13 cellular contexts compared by ENCODE assay signal in the genomic region with DNA sequence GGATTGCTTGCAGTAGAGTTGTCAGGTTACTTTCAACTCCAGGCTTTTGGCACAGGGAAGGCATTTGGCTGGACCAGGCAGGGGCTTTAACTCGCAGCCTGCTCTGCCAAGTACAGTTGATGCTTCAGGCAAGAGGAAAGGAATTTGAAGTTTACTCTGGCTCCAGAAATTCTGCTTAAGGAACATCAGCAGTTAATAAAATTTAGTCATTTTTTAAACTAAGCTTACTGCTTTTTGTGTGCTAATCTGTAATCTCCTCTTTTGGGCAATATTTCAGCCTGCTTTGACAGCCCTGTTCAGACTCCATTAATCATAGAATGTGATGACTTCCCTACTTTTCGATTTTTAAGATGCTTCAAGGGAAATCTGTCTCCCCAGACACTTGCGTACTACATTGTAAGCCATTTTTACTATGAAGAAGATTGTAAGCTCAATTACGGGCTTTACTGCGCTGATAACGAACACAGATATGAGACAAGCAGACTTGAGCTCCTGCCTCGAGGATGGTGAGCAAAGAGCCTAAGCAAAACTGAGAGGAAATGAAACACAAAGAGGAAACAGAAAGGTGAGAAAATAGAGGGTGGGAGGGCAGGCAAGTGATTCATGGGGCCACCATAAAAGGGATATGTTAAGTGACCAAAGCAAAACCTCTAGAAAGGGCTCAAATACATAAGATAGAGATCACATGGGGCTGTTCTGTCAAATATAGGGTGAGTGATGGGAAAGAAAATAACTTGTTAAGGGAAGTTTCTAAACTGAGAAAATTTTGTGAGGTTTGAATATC.
DNase-seq lines count a peak whose midpoint lies in the region; ATAC-seq and TF ChIP-seq lines count a peak whose summit lies in the region.
"Had no signal": no experiment of that assay in that cellular context is flagged by ENCODE, and none has a peak within 500 bp of the region (broad histone marks: within the 10 kb centered on the region; RNA-seq: fewer than 3 reads in every experiment).

No MANE protein-coding gene starts in this region.

- H3K27ac Mint-ChIP-seq in CD4-positive, CD25-positive, alpha-beta regulatory T cell: peak overlapping the region; percentile 23 to 61 (median 39)
- H3K27ac Mint-ChIP-seq in activated B cell treated with CpG ODN at 0.5 μM for 24 hours (peak overlapping the region; percentile 82), immature natural killer cell (peak overlapping the region; percentile 77 to 95 (median 93))
- H3K27ac Mint-ChIP-seq: endodermal cell had no signal

- CTCF ChIA-PET in HEK293 (lab: Yijun Ruan, JAX): interaction anchor here (0.7 kb wide), 1 partner anchor 8 kb away, joined by 5 read pairs; no protein-coding TSS in a partner anchor
- CTCF ChIA-PET in activated B cell treated with CpG ODN at 0.5 μM for 24 hours (lab: Charles Lee): no interaction called here

- peak in 1 of 3 donors; percentile 37 for DNase-seq in CD4-positive, CD25-positive, alpha-beta regulatory T cell
- no peak for DNase-seq in activated B cell treated with CpG ODN at 0.5 μM for 24 hours
- peak; percentile 53 to 59 (median 54) for DNase-seq in immature natural killer cell
- DNase-seq in SW480 (ENCODE audit: low spot score): no peak
- no peak for DNase-seq in NCI-H748 (lab: John Stamatoyannopoulos, UW; ENCODE audit: unreplicated experiment)
- DNase-seq: endodermal cell; NCI-H1048; stimulated activated CD4-positive, alpha-beta T cell treated with anti-CD3 and anti-CD28 coated beads, Interleukin-2, amount 100 ng/mL, for 48 hours; T-helper 9 cell had no signal

- H3K27ac ChIP-seq in CD4-positive, CD25-positive, alpha-beta regulatory T cell (ENCODE audit: insufficient read depth, low read length, poor library complexity, severe bottlenecking): no peak overlapping the region
- H3K27ac ChIP-seq in HEK293 (ENCODE audit: extremely low read depth, low read depth, low read length): no peak overlapping the region; the same call in 1 of the 2 replicates
- H3K27ac ChIP-seq: tibial nerve had no signal

- peak overlapping the region in 1 of 4 donors; percentile 44 for H3K4me3 Mint-ChIP-seq in CD4-positive, CD25-positive, alpha-beta regulatory T cell
- H3K4me3 Mint-ChIP-seq in activated B cell treated with CpG ODN at 0.5 μM for 24 hours (peak overlapping the region; percentile 55), immature natural killer cell (peak overlapping the region; percentile 62 to 78 (median 70))
- H3K4me3 Mint-ChIP-seq: endodermal cell had no signal

- H3K36me3 ChIP-seq in CD4-positive, CD25-positive, alpha-beta regulatory T cell (ENCODE audit: control insufficient read depth, insufficient read depth, low read length): no peaks in the 10 kb centered on the region
- H3K36me3 ChIP-seq in HEK293 (ENCODE audit: control insufficient read depth in 2 of 2, insufficient read depth in 1 of 2, low read length in 2 of 2): no peaks in the 10 kb centered on the region
- H3K36me3 ChIP-seq: tibial nerve had no signal

- H3K9me3 ChIP-seq in CD4-positive, CD25-positive, alpha-beta regulatory T cell (ENCODE audit: control insufficient read depth in 2 of 2, low read length in 2 of 2): no peaks in the 10 kb centered on the region
- no peaks in the 10 kb centered on the region for H3K9me3 ChIP-seq in HEK293 (ENCODE audit: control insufficient read depth, insufficient read depth, low read depth, low read length)
- H3K9me3 ChIP-seq: tibial nerve had no signal

- H3K4me3 ChIP-seq in CD4-positive, CD25-positive, alpha-beta regulatory T cell (ENCODE audit: low read depth, low read length): no peak overlapping the region
- no peak overlapping the region for H3K4me3 ChIP-seq in HEK293 (ENCODE audit: low read depth, low read length)
- H3K4me3 ChIP-seq: tibial nerve had no signal

- H3K36me3 Mint-ChIP-seq in CD4-positive, CD25-positive, alpha-beta regulatory T cell: no peaks in the 10 kb centered on the region
- H3K36me3 Mint-ChIP-seq in activated B cell treated with CpG ODN at 0.5 μM for 24 hours (ENCODE audit: low read depth) (no peaks in the 10 kb centered on the region), immature natural killer cell (peaks cover 0 to 4% (median 0%) of the 10 kb centered on the region in 3 donors)

- no peaks in the 10 kb centered on the region for H3K27me3 Mint-ChIP-seq in CD4-positive, CD25-positive, alpha-beta regulatory T cell
- H3K27me3 Mint-ChIP-seq in activated B cell treated with CpG ODN at 0.5 μM for 24 hours (no peaks in the 10 kb centered on the region), immature natural killer cell (ENCODE audit: low read depth in 3 of 3) (peaks cover 0 to 2% (median 1%) of the 10 kb centered on the region in 3 donors)

- TF ChIP-seq CTCF in HEK293 (tag by site-specific recombination; IDR thresholded peaks at IDR 0.05) (no peak), activated B cell treated with CpG ODN at 0.5 μM for 24 hours (IDR thresholded peaks at IDR 0.05) (no peak)

- peaks cover 0 to 2% (median 0%) of the 10 kb centered on the region in 7 donors for H3K9me3 Mint-ChIP-seq in CD4-positive, CD25-positive, alpha-beta regulatory T cell
- H3K9me3 Mint-ChIP-seq in activated B cell treated with CpG ODN at 0.5 μM for 24 hours: peaks cover 4% of the 10 kb centered on the region
- H3K9me3 Mint-ChIP-seq in immature natural killer cell: no peaks in the 10 kb centered on the region
- H3K9me3 Mint-ChIP-seq: endodermal cell had no signal

- H3K27me3 ChIP-seq in CD4-positive, CD25-positive, alpha-beta regulatory T cell (ENCODE audit: control insufficient read depth, insufficient read depth, low read length): no peaks in the 10 kb centered on the region
- H3K27me3 ChIP-seq: tibial nerve had no signal

- ATAC-seq in CD4-positive, CD25-positive, alpha-beta regulatory T cell (ENCODE audit: low read depth in 2 of 2): peak in 1 of 2 donors; percentile 34
- peak; percentile 54 for ATAC-seq in activated B cell treated with CpG ODN at 0.5 μM for 24 hours (ENCODE audit: low read depth)
- ATAC-seq in GM21576 (IDR thresholded peaks at IDR 0.05; ENCODE audit: unreplicated experiment): no peak
- no peak for ATAC-seq in HG03520 (IDR thresholded peaks at IDR 0.05; ENCODE audit: unreplicated experiment)

- no peaks in the 10 kb centered on the region for H3K4me1 ChIP-seq in CD4-positive, CD25-positive, alpha-beta regulatory T cell (ENCODE audit: control insufficient read depth, insufficient read depth, low read length, poor library complexity, severe bottlenecking)
- H3K4me1 ChIP-seq in HEK293 (ENCODE audit: control insufficient read depth, insufficient read depth, low read length): peaks cover 3% of the 10 kb centered on the region; the same call in 1 of the 2 replicates

- intact Hi-C loops in activated B cell treated with CpG ODN at 0.5 μM for 24 hours (cut with micrococcal nuclease): loop anchor here (2.0 to 5.0 kb wide), 7 partner anchors 33 to 255 kb away; a partner anchor contains a TSS

- H3K4me1 Mint-ChIP-seq in CD4-positive, CD25-positive, alpha-beta regulatory T cell: peaks cover 0 to 19% (median 6%) of the 10 kb centered on the region in 4 donors
- H3K4me1 Mint-ChIP-seq in activated B cell treated with CpG ODN at 0.5 μM for 24 hours (peaks cover 39% of the 10 kb centered on the region), immature natural killer cell (peaks cover 50 to 56% of the 10 kb centered on the region in 2 donors)

- POLR2A ChIA-PET in HEK293 (lab: Yijun Ruan, JAX): no interaction called here
- POLR2A ChIA-PET in activated B cell treated with CpG ODN at 0.5 μM for 24 hours (lab: Charles Lee): interaction anchor here (0.5 to 1.6 kb wide), 5 partner anchors 19 to 517 kb away, joined by 3 to 5 read pairs (median 3); a partner anchor contains a TSS

TF ChIP-seq in HEK293, 187 proteins besides CTCF, POLR2A, EP300 and RAD21:
- TF ChIP-seq ZNF335 (tag by site-specific recombination; conservative IDR thresholded peaks at IDR 0.05) (peak; percentile 79), ZNF426 (tag by site-specific recombination; IDR thresholded peaks at IDR 0.05) (no peak), TRIM28 (IDR thresholded peaks at IDR 0.05; ENCODE audit: borderline replicate concordance, low read length) (peak; percentile 45; the same call in 1 of the 2 replicates), TCF7L2 (IDR thresholded peaks at IDR 0.05; ENCODE audit: borderline replicate concordance, low read depth, low read length) (peak; percentile 40; the same call in 1 of the 2 replicates)
- TF ChIP-seq, protein P1, sequence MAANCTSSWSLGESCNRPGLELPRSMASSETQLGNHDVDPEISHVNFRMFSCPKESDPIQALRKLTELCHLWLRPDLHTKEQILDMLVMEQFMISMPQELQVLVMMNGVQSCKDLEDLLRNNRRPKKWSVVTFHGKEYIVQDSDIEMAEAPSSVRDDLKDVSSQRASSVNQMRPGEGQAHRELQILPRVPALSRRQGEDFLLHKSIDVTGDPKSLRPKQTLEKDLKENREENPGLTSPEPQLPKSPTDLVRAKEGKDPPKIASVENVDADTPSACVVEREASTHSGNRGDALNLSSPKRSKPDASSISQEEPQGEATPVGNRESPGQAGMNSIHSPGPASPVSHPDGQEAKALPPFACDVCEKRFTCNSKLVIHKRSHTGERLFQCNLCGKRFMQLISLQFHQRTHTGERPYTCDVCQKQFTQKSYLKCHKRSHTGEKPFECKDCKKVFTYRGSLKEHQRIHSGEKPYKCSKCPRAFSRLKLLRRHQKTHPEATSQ (tag by site-specific recombination; IDR thresholded peaks at IDR 0.05): no peak
- TF ChIP-seq, protein P2, sequence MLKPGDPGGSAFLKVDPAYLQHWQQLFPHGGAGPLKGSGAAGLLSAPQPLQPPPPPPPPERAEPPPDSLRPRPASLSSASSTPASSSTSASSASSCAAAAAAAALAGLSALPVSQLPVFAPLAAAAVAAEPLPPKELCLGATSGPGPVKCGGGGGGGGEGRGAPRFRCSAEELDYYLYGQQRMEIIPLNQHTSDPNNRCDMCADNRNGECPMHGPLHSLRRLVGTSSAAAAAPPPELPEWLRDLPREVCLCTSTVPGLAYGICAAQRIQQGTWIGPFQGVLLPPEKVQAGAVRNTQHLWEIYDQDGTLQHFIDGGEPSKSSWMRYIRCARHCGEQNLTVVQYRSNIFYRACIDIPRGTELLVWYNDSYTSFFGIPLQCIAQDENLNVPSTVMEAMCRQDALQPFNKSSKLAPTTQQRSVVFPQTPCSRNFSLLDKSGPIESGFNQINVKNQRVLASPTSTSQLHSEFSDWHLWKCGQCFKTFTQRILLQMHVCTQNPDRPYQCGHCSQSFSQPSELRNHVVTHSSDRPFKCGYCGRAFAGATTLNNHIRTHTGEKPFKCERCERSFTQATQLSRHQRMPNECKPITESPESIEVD (tag by site-specific recombination; IDR thresholded peaks at IDR 0.05): peak; percentile 12; the same call in 1 of the 2 replicates

Comparison
In these comparisons a context has a peak if more than half of its experiments do, and no peak if none do; other contexts are left out.
1. DNase-seq: peak in immature natural killer cell (3 of 3); none in activated B cell treated with CpG ODN at 0.5 μM for 24 hours (single experiment), SW480 (single experiment) and NCI-H748 (single experiment).
2. H3K27ac Mint-ChIP-seq: peak in every context shown above with its lines; median percentile 93 in immature natural killer cell; 82 in activated B cell treated with CpG ODN at 0.5 μM for 24 hours; 39 in CD4-positive, CD25-positive, alpha-beta regulatory T cell.